In the genomic region with DNA sequence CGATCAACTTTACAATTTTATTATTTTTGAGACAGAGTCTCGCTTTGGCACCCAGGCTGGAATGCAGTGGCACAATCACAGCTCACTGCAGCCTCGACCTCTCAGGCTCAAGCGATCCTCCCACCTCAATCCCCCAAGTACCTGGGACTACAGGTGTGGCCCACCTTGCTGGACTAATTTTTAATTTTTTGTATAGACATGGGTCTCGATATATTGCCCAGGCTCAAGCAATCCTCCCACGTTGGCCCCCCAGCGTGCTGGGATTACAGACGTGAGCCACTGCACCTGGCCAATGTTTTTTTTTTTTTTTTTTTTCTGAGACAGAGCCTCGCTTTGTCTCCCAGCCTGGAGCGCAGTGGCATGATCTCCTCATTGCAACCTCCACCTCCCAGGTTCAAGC, we compare ENCODE assay signal across 23 cellular contexts. TPM values are rescaled to one million over a fixed set of nuclear protein-coding genes. Genes with fewer than 3 reads are reported as not detected.
DNase-seq lines count a peak whose midpoint lies in the region; ATAC-seq, FAIRE-seq and TF ChIP-seq lines count a peak whose summit lies in the region.
"Had no signal": no experiment of that assay in that cellular context is flagged by ENCODE, and none has a peak within 500 bp of the region (broad histone marks: within the 10 kb centered on the region; RNA-seq: fewer than 3 reads in every experiment).

No MANE protein-coding gene starts in this region.

- peak; percentile 10 for DNase-seq in Right ventricle myocardium superior
- no peak for DNase-seq in left ventricle myocardium superior
- no peak for DNase-seq in PC-9
- DNase-seq in kidney, result peak; percentile 33
- DNase-seq in NCI-H526 (lab: John Stamatoyannopoulos, UW), result no peak
- DNase-seq in NCI-H748 (lab: John Stamatoyannopoulos, UW; ENCODE audit: unreplicated experiment), result no peak
- no peak for DNase-seq in caudate nucleus (lab: John Stamatoyannopoulos, UW)
- DNase-seq: Calu3; CD4-positive, alpha-beta memory T cell; DMS153; DND-41; NCI-H1048; NCI-H1417; NCI-H187; NCI-H2081 treated with DMSO at 0.1 percent for 48 hours; NCI-H2171 treated with DMSO at 0.1 percent for 48 hours; NCI-H345; NCI-H510A treated with DMSO at 0.1 percent for 48 hours; NCI-H774; SHP77 had no signal

- H3K27ac ChIP-seq in PC-9 (no peak overlapping the region), kidney (ENCODE audit: low read depth in 2 of 2, low read length in 2 of 2) (no peak overlapping the region), caudate nucleus (ENCODE audit: low read depth, low read length) (no peak overlapping the region)
- H3K27ac ChIP-seq: BLaER1 had no signal

- no peaks in the 10 kb centered on the region for H3K9me2 ChIP-seq in PC-9 (ENCODE audit: insufficient read depth)

- H3K4me1 ChIP-seq in PC-9 (replicated peaks; ENCODE audit: insufficient read depth), result peaks cover 25% of the 10 kb centered on the region
- H3K4me1 ChIP-seq in kidney (ENCODE audit: control insufficient read depth in 1 of 2, insufficient read depth in 1 of 2, low read depth in 1 of 2, low read length in 2 of 2), result peaks cover 7 to 8% of the 10 kb centered on the region in 2 donors

- CTCF ChIA-PET in PC-9 (lab: Charles Lee), result interaction anchor here (0.6 to 0.7 kb wide), 2 partner anchors 64 to 467 kb away, joined by 5 to 11 read pairs; no protein-coding TSS in a partner anchor

- peaks cover 18% of the 10 kb centered on the region for H3K36me3 ChIP-seq in PC-9 (ENCODE audit: low read depth)
- H3K36me3 ChIP-seq in kidney (ENCODE audit: control insufficient read depth in 1 of 2, insufficient read depth in 2 of 2, low read length in 2 of 2), result peaks cover 4% of the 10 kb centered on the region in 2 donors

- BruUV-seq in PC-9 (replicated peaks; lab: Mats Ljungman, UMichigan), result no TSS peak

- H3K4me2 ChIP-seq in PC-9, result peak overlapping the region; percentile 88
- H3K4me2 ChIP-seq: BLaER1 had no signal

- H2AFZ ChIP-seq in PC-9, result no peak overlapping the region

- no peak for FAIRE-seq in kidney (lab: Jason Lieb, UNC)
- FAIRE-seq: GM12892 had no signal

- POLR2A ChIA-PET in PC-9 (lab: Charles Lee; ENCODE audit: unreplicated experiment), result no interaction called here

- H3F3A ChIP-seq in PC-9 (ENCODE audit: insufficient read depth, low read depth), result peaks cover 21% of the 10 kb centered on the region

- H3K9ac ChIP-seq in kidney (ENCODE audit: low read length in 2 of 2), result no peak overlapping the region
- H3K9ac ChIP-seq: BLaER1 had no signal

- H3K9me3 ChIP-seq in PC-9 (ENCODE audit: insufficient read depth, low read depth) (no peaks in the 10 kb centered on the region), kidney (ENCODE audit: control insufficient read depth in 1 of 2, low read length in 2 of 2) (no peaks in the 10 kb centered on the region)
- H3K9me3 ChIP-seq: BLaER1 had no signal

- no peak for ATAC-seq in Right ventricle myocardium superior (ENCODE audit: poor library complexity)
- no peak for ATAC-seq in left ventricle myocardium superior
- ATAC-seq: HCT116 had no signal

- intact Hi-C loops in Right ventricle myocardium superior (cut with DNase I) (no loop called here), left ventricle myocardium superior (cut with micrococcal nuclease) (no loop called here), PC-9 (cut with micrococcal nuclease; ENCODE audit: unreplicated experiment) (no loop called here), kidney (cut with DNase I) (no loop called here)

- H3K79me2 ChIP-seq in PC-9 (ENCODE audit: low read depth), result peaks cover 42% of the 10 kb centered on the region

- no peak for TF ChIP-seq CTCF in PC-9 (conservative IDR thresholded peaks at IDR 0.05)
- no peak for TF ChIP-seq CTCF in kidney (IDR thresholded peaks at IDR 0.05; ENCODE audit: borderline replicate concordance, extremely low read depth, insufficient read depth)

- H3K27me3 ChIP-seq in PC-9 (ENCODE audit: insufficient read depth, low read depth), result no peaks in the 10 kb centered on the region
- H3K27me3 ChIP-seq: BLaER1 had no signal

- H4K20me1 ChIP-seq in PC-9 (ENCODE audit: insufficient read depth), result peaks cover 17% of the 10 kb centered on the region; the same call in 1 of the 2 replicates

- H3K4me3 ChIP-seq in PC-9, result no peak overlapping the region
- no peak overlapping the region for H3K4me3 ChIP-seq in kidney (ENCODE audit: low read length in 2 of 2)
- H3K4me3 ChIP-seq: BLaER1 had no signal

RNA-seq across cellular contexts. Expression of a gene that starts 2.0 kb away (rescaled TPM):
- total RNA-seq in Right ventricle myocardium superior, result 41.8 TPM
- 46.8 TPM for total RNA-seq in left ventricle myocardium superior
- total RNA-seq in PC-9 (2021), result 81.1 and 86.8 TPM in 2 replicates
- total RNA-seq in kidney, result 53.0 TPM
- polyA plus RNA-seq in kidney (ENCODE audit: insufficient read depth, low read depth, low replicate concordance), result 19.1 TPM

Comparison
In these comparisons a context has a peak if more than half of its experiments do, and no peak if none do; other contexts are left out.
1. DNase-seq: peak in Right ventricle myocardium superior (single experiment) and kidney (single experiment); none in left ventricle myocardium superior (single experiment), PC-9 (0 of 2), NCI-H526 (0 of 2), NCI-H748 (single experiment) and caudate nucleus (0 of 61).